Comparison of ENCODE assay signal across 28 cellular contexts in genomic region chr19:42568006-42568405, GRCh38. TPM values are rescaled to one million over a fixed set of nuclear protein-coding genes. Genes with fewer than 3 reads are reported as not detected.
A peak's percentile ranks its signal among the peaks of the same experiment; 100 is the strongest.
DNase-seq lines count a peak whose midpoint lies in the region; ATAC-seq and TF ChIP-seq lines count a peak whose summit lies in the region.
"Had no signal": no experiment of that assay in that cellular context is flagged by ENCODE, and none has a peak within 500 bp of the region (broad histone marks: within the 10 kb centered on the region; RNA-seq: fewer than 3 reads in every experiment).

No MANE protein-coding gene starts in this region.

- no peak for TF ChIP-seq POLR2A in Peyer's patch (IDR thresholded peaks at IDR 0.05)

- H3K4me3 ChIP-seq in Peyer's patch: no peak overlapping the region
- H3K4me3 ChIP-seq: A549, neural progenitor cell, SJSA1 had no signal

- peak; percentile 90 to 92 for ATAC-seq in naive B cell (ENCODE audit: low read depth in 2 of 2)
- ATAC-seq: A549; activated CD8-positive, alpha-beta T cell treated with anti-CD3 and anti-CD28 coated beads for 36 hours; left lobe of liver; PC-3 had no signal

- H3K27ac Mint-ChIP-seq in naive B cell: peak overlapping the region; percentile 52 to 97 (median 78)
- no peak overlapping the region for H3K27ac Mint-ChIP-seq in activated T-cell treated with anti-CD3 and anti-CD28 coated beads, Interleukin-2, amount 50 U/mL, for 24 hours
- H3K27ac Mint-ChIP-seq in activated naive CD4-positive, alpha-beta T cell treated with anti-CD3 and anti-CD28 coated beads, Interleukin-2, amount 10 ng/mL, durations not matched to agents 7 days and 5 days: no peak overlapping the region
- H3K27ac Mint-ChIP-seq: activated CD8-positive, alpha-beta T cell treated with anti-CD3 and anti-CD28 coated beads for 36 hours; CD4-positive, CD25-positive, alpha-beta regulatory T cell; HFFc6; neural progenitor cell; T-helper 2 cell treated with Interferon-gamma antibody and Interleukin-4, amounts not matched to agents 5 μg/mL and 100 μg/mL, for 36 hours had no signal

- no peaks in the 10 kb centered on the region for H3K4me1 ChIP-seq in Peyer's patch
- H3K4me1 ChIP-seq: A549, neural progenitor cell, SJSA1 had no signal

- H3K9me3 Mint-ChIP-seq in naive B cell: peaks cover 0 to 3% (median 0%) of the 10 kb centered on the region in 7 donors
- H3K9me3 Mint-ChIP-seq in activated T-cell treated with anti-CD3 and anti-CD28 coated beads, Interleukin-2, amount 50 U/mL, for 24 hours: no peaks in the 10 kb centered on the region
- no peaks in the 10 kb centered on the region for H3K9me3 Mint-ChIP-seq in activated naive CD4-positive, alpha-beta T cell treated with anti-CD3 and anti-CD28 coated beads, Interleukin-2, amount 10 ng/mL, durations not matched to agents 7 days and 5 days
- H3K9me3 Mint-ChIP-seq: activated CD8-positive, alpha-beta T cell treated with anti-CD3 and anti-CD28 coated beads for 36 hours; CD4-positive, CD25-positive, alpha-beta regulatory T cell; HFFc6; neural progenitor cell; T-helper 2 cell treated with Interferon-gamma antibody and Interleukin-4, amounts not matched to agents 5 μg/mL and 100 μg/mL, for 36 hours had no signal

- no peaks in the 10 kb centered on the region for H3K36me3 ChIP-seq in Peyer's patch
- H3K36me3 ChIP-seq: neural progenitor cell, SJSA1 had no signal

- no peaks in the 10 kb centered on the region for H3K36me3 Mint-ChIP-seq in naive B cell
- no peaks in the 10 kb centered on the region for H3K36me3 Mint-ChIP-seq in activated T-cell treated with anti-CD3 and anti-CD28 coated beads, Interleukin-2, amount 50 U/mL, for 24 hours (ENCODE audit: low read depth)
- no peaks in the 10 kb centered on the region for H3K36me3 Mint-ChIP-seq in activated naive CD4-positive, alpha-beta T cell treated with anti-CD3 and anti-CD28 coated beads, Interleukin-2, amount 10 ng/mL, durations not matched to agents 7 days and 5 days
- H3K36me3 Mint-ChIP-seq: CD4-positive, CD25-positive, alpha-beta regulatory T cell; neural progenitor cell had no signal

- no peaks in the 10 kb centered on the region for H3K9me3 ChIP-seq in Peyer's patch
- H3K9me3 ChIP-seq: A549, SJSA1 had no signal

- no peak for TF ChIP-seq CTCF in Peyer's patch (IDR thresholded peaks at IDR 0.05)

- no peaks in the 10 kb centered on the region for H3K27me3 ChIP-seq in Peyer's patch
- H3K27me3 ChIP-seq: neural progenitor cell had no signal

- H3K4me3 Mint-ChIP-seq in naive B cell: peak overlapping the region; percentile 22 to 87 (median 72)
- H3K4me3 Mint-ChIP-seq in activated T-cell treated with anti-CD3 and anti-CD28 coated beads, Interleukin-2, amount 50 U/mL, for 24 hours: no peak overlapping the region
- no peak overlapping the region for H3K4me3 Mint-ChIP-seq in activated naive CD4-positive, alpha-beta T cell treated with anti-CD3 and anti-CD28 coated beads, Interleukin-2, amount 10 ng/mL, durations not matched to agents 7 days and 5 days
- H3K4me3 Mint-ChIP-seq: activated CD8-positive, alpha-beta T cell treated with anti-CD3 and anti-CD28 coated beads for 36 hours; CD4-positive, CD25-positive, alpha-beta regulatory T cell; HFFc6; neural progenitor cell; T-helper 2 cell treated with Interferon-gamma antibody and Interleukin-4, amounts not matched to agents 5 μg/mL and 100 μg/mL, for 36 hours had no signal

- H3K4me1 Mint-ChIP-seq in naive B cell: peaks cover 18 to 36% (median 35%) of the 10 kb centered on the region in 3 donors
- peaks cover 2% of the 10 kb centered on the region for H3K4me1 Mint-ChIP-seq in activated T-cell treated with anti-CD3 and anti-CD28 coated beads, Interleukin-2, amount 50 U/mL, for 24 hours (ENCODE audit: low read depth)
- no peaks in the 10 kb centered on the region for H3K4me1 Mint-ChIP-seq in activated naive CD4-positive, alpha-beta T cell treated with anti-CD3 and anti-CD28 coated beads, Interleukin-2, amount 10 ng/mL, durations not matched to agents 7 days and 5 days
- H3K4me1 Mint-ChIP-seq: neural progenitor cell had no signal

- H3K27ac ChIP-seq in Peyer's patch: no peak overlapping the region
- H3K27ac ChIP-seq: A549, neural progenitor cell, SJSA1 had no signal

- in situ Hi-C loops in KBM-7 (cut with MboI; ENCODE audit: low pct_unique_long_range_greater_than_20kb, low sequenced_read_pairs): no loop called here

- CTCF ChIA-PET in activated naive CD4-positive, alpha-beta T cell treated with anti-CD3 and anti-CD28 coated beads, Interleukin-2, amount 10 ng/mL, durations not matched to agents 7 days and 5 days (lab: Charles Lee): interaction anchor here (1.4 kb wide), 1 partner anchor 29 kb away, joined by 6 read pairs; no protein-coding TSS in a partner anchor

- peaks cover 5 to 8% (median 6%) of the 10 kb centered on the region in 3 donors for H3K27me3 Mint-ChIP-seq in naive B cell
- peaks cover 18% of the 10 kb centered on the region for H3K27me3 Mint-ChIP-seq in activated T-cell treated with anti-CD3 and anti-CD28 coated beads, Interleukin-2, amount 50 U/mL, for 24 hours
- H3K27me3 Mint-ChIP-seq in activated naive CD4-positive, alpha-beta T cell treated with anti-CD3 and anti-CD28 coated beads, Interleukin-2, amount 10 ng/mL, durations not matched to agents 7 days and 5 days: peaks cover 27% of the 10 kb centered on the region

- DNase-seq in AML-193 (lab: John Stamatoyannopoulos, UW): peak; percentile 86 to 87
- peak; percentile 50 for DNase-seq in KBM-7
- DNase-seq in RPMI8226: peak; percentile 8
- DNase-seq in naive B cell: peak; percentile 48
- no peak for DNase-seq in Peyer's patch
- DNase-seq in NCI-H345 (lab: John Stamatoyannopoulos, UW): no peak
- DNase-seq in activated T-cell treated with anti-CD3 and anti-CD28 coated beads, Interleukin-2, amount 50 U/mL, for 24 hours: no peak
- DNase-seq in activated naive CD4-positive, alpha-beta T cell treated with anti-CD3 and anti-CD28 coated beads, Interleukin-2, amount 10 ng/mL, durations not matched to agents 7 days and 5 days: no peak
- DNase-seq: activated CD4-positive, CD25-positive, alpha-beta regulatory T cell; activated CD8-positive, alpha-beta T cell treated with anti-CD3 and anti-CD28 coated beads for 36 hours; activated naive CD4-positive, alpha-beta T cell treated with Interleukin-2 at 50 U/mL for 16 hours; activated T-cell treated with anti-CD3 and anti-CD28 coated beads, Interleukin-2, amount 50 U/mL, for 1 hour; CD4-positive, CD25-positive, alpha-beta regulatory T cell; dermis blood vessel endothelial cell; DMS153; HFFc6; Karpas-422; NCI-H2107; NCI-H526 treated with DMSO at 0.1 percent for 48 hours; PC-3 had no signal

RNA-seq across cellular contexts. Expression of gene CEACAM8, which starts 26.7 kb away (rescaled TPM):
- not detected for polyA plus RNA-seq in naive B cell (ENCODE audit: low read depth in 6 of 6)
- total RNA-seq in Peyer's patch: not detected
- total RNA-seq: activated CD8-positive, alpha-beta T cell treated with anti-CD3 and anti-CD28 coated beads for 36 hours; CD4-positive, CD25-positive, alpha-beta regulatory T cell; dermis blood vessel endothelial cell; endothelial cell of umbilical vein; HFFc6; mononuclear cell; PC-3; SJSA1 had no signal
- polyA plus RNA-seq: A549; CD4-positive, CD25-positive, alpha-beta regulatory T cell; endothelial cell of umbilical vein; urinary bladder had no signal

RNA-seq across cellular contexts. Expression of gene CEACAM1, which starts 39.7 kb away (rescaled TPM):
- polyA plus RNA-seq in naive B cell (ENCODE audit: low read depth in 6 of 6): 1 to 10 TPM in 5 of 6 donors, not detected in 1; 2.8 to 4.3 (median 3.4) TPM
- total RNA-seq in Peyer's patch: 100 to 1,000 TPM in 2 of 4 donors, 10 to 100 TPM in 1, 1 to 10 TPM in 1; 5.0 to 146 (median 93.3) TPM
- total RNA-seq: HFFc6, SJSA1 had no signal

Comparison
In these comparisons a context has a peak if more than half of its experiments do, and no peak if none do; other contexts are left out.
1. DNase-seq: peak in AML-193 (2 of 2), KBM-7 (single experiment), RPMI8226 (single experiment) and naive B cell (single experiment); none in Peyer's patch (0 of 3), NCI-H345 (single experiment), activated T-cell treated with anti-CD3 and anti-CD28 coated beads, Interleukin-2, amount 50 U/mL, for 24 hours (single experiment) and activated naive CD4-positive, alpha-beta T cell treated with anti-CD3 and anti-CD28 coated beads, Interleukin-2, amount 10 ng/mL, durations not matched to agents 7 days and 5 days (single experiment).
2. H3K27ac Mint-ChIP-seq: peak in naive B cell (6 of 6); none in activated T-cell treated with anti-CD3 and anti-CD28 coated beads, Interleukin-2, amount 50 U/mL, for 24 hours (single experiment) and activated naive CD4-positive, alpha-beta T cell treated with anti-CD3 and anti-CD28 coated beads, Interleukin-2, amount 10 ng/mL, durations not matched to agents 7 days and 5 days (single experiment).
3. H3K4me3 Mint-ChIP-seq: peak in naive B cell (8 of 8); none in activated T-cell treated with anti-CD3 and anti-CD28 coated beads, Interleukin-2, amount 50 U/mL, for 24 hours (single experiment) and activated naive CD4-positive, alpha-beta T cell treated with anti-CD3 and anti-CD28 coated beads, Interleukin-2, amount 10 ng/mL, durations not matched to agents 7 days and 5 days (single experiment).